ENCODE assay signal across 14 cellular contexts in the genomic region with DNA sequence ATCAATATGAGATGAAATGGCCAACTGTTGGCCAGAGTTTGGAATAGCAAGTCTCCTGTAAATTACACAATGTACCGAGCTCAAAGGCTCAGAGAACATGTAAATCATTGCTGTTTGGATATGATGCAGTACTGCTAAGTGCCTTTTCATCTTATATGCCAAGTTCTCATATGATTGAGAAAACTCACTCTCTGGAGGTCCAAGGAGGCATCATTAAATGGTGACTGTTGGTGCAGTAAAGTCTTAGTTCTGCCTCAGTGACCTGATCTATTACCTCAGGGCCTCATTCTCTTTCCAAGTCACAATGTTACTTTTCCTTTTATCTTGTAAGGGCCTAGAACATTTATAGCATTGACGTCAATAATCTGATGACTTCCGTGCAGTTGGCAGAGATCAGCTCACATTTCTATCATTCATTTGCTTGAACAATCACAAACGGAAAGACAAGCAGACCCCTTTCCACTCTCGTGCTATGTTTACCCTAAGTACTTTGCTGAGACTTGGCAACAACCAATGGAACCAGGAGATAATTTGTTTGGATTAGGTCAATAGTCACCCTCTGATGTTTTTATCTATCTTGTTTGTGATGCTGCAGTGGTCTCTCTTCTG. TPM values are rescaled to one million over a fixed set of nuclear protein-coding genes. Genes with fewer than 3 reads are reported as not detected.
DNase-seq lines count a peak whose midpoint lies in the region; ATAC-seq and TF ChIP-seq lines count a peak whose summit lies in the region.
"Had no signal": no experiment of that assay in that cellular context is flagged by ENCODE, and none has a peak within 500 bp of the region (broad histone marks: within the 10 kb centered on the region; RNA-seq: fewer than 3 reads in every experiment).

No MANE protein-coding gene starts in this region.

- H3K4me1 Mint-ChIP-seq in WTC11, result peaks cover 11% of the 10 kb centered on the region
- H3K4me1 Mint-ChIP-seq in CD4-positive, alpha-beta T cell (ENCODE audit: low read depth), result no peaks in the 10 kb centered on the region
- H3K4me1 Mint-ChIP-seq: CD4-positive, CD25-positive, alpha-beta regulatory T cell had no signal

- H2AFZ ChIP-seq in IMR-90 (replicated peaks; ENCODE audit: low read length, poor library complexity), result no peak overlapping the region

- intact Hi-C loops in IMR-90 (cut with micrococcal nuclease) (no loop called here), heart right ventricle (cut with DNase I) (loop anchor here in 3 of 10 donors (1.0 to 5.0 kb wide), 4 partner anchors 19 to 48 kb away; no protein-coding TSS in a partner anchor)
- intact Hi-C loops in CD4-positive, alpha-beta T cell (cut with DNase I, micrococcal nuclease), result no loop called here

- H3K18ac ChIP-seq in IMR-90 (ENCODE audit: low read depth, low read length), result peak overlapping the region; percentile 23; the same call in 1 of the 2 replicates

- no peaks in the 10 kb centered on the region for H3K9me1 ChIP-seq in IMR-90 (ENCODE audit: insufficient read depth, low read length)

- no peaks in the 10 kb centered on the region for H3K79me1 ChIP-seq in IMR-90 (ENCODE audit: low read depth in 1 of 2, low read length in 2 of 2)

- no peak for TF ChIP-seq RAD21 in IMR-90 (IDR thresholded peaks at IDR 0.05; ENCODE audit: low read length)

- WGBS in IMR-90 (ENCODE audit: extremely low coverage in 2 of 2, insufficient read length in 1 of 2), 2 experiments, result 0% methylated on average over 1 of the region's 5 CpGs; no CpG with 5 or more reads in 1 of the 2 experiments
- whole genome bisulfite sequencing in heart right ventricle, 2 donors, result 27 to 28% methylated on average over 5 of the region's 5 CpGs

- H2AK5ac ChIP-seq in IMR-90 (ENCODE audit: low read depth, low read length), result no peak overlapping the region

- H3K4me3 ChIP-seq in IMR-90 (ENCODE audit: insufficient read depth, low read depth, low read length) (no peak overlapping the region), heart right ventricle (no peak overlapping the region), skeletal muscle cell (ENCODE audit: low read depth, low read length) (no peak overlapping the region)
- H3K4me3 ChIP-seq: dorsolateral prefrontal cortex had no signal

- no peak overlapping the region for H3K56ac ChIP-seq in IMR-90 (ENCODE audit: extremely low read depth, insufficient read depth, low read length)

- CTCF ChIA-PET in IMR-90 (lab: Yijun Ruan, JAX), result interaction anchor here (1.0 to 1.1 kb wide), 2 partner anchors 12 to 61 kb away, joined by 3 read pairs; no protein-coding TSS in a partner anchor
- CTCF ChIA-PET in HEK293T (lab: Yijun Ruan, JAX), result no interaction called here
- CTCF ChIA-PET in WTC11 (lab: Charles Lee), result interaction anchor here (1.2 to 1.4 kb wide), 2 partner anchors 61 to 117 kb away, joined by 5 to 6 read pairs; no protein-coding TSS in a partner anchor
- CTCF ChIA-PET in CD4-positive, alpha-beta T cell (lab: Charles Lee), result no interaction called here

- no peak overlapping the region for H3K4me3 Mint-ChIP-seq in WTC11
- H3K4me3 Mint-ChIP-seq in CD4-positive, alpha-beta T cell, result no peak overlapping the region
- H3K4me3 Mint-ChIP-seq: CD4-positive, CD25-positive, alpha-beta regulatory T cell had no signal

- no peaks in the 10 kb centered on the region; the same call in 1 of the 2 replicates for H3K27me3 Mint-ChIP-seq in WTC11 (ENCODE audit: low read depth)
- H3K27me3 Mint-ChIP-seq in CD4-positive, alpha-beta T cell, result no peaks in the 10 kb centered on the region
- H3K27me3 Mint-ChIP-seq: CD4-positive, CD25-positive, alpha-beta regulatory T cell had no signal

- H4K8ac ChIP-seq in IMR-90 (ENCODE audit: low read depth in 2 of 2, low read length in 2 of 2), result no peak overlapping the region

- DNase-seq in IMR-90 (peak; percentile 13), SHP77 treated with DMSO at 0.1 percent for 48 hours (lab: John Stamatoyannopoulos, UW) (peak; percentile 99), heart right ventricle (peak in 1 of 2 donors; percentile 30), skeletal muscle cell (ENCODE audit: low read depth) (peak; percentile 44), HEK293T (ENCODE audit: extremely low spot score) (no peak), WTC11 (ENCODE audit: low spot score) (no peak)
- DNase-seq in stimulated activated CD4-positive, alpha-beta T cell treated with anti-CD3 and anti-CD28 coated beads, Interleukin-2, amount 100 ng/mL, for 24 hours, result no peak
- no peak for DNase-seq in CD4-positive, alpha-beta T cell
- DNase-seq: activated CD4-positive, alpha-beta T cell treated with anti-CD3 and anti-CD28 coated beads for 4 hours; CD4-positive, CD25-positive, alpha-beta regulatory T cell; dorsolateral prefrontal cortex; NCI-H1048; nucleus accumbens had no signal

- H4K91ac ChIP-seq in IMR-90 (ENCODE audit: insufficient read depth, low read depth, low read length), result no peak overlapping the region

- no TSS peak for BruUV-seq in IMR-90 (replicated peaks; lab: Mats Ljungman, UMichigan)

- dilution Hi-C loops in IMR-90 (cut with HindIII; ENCODE audit: low sequenced_read_pairs, unreplicated experiment), result no loop called here

- H2BK15ac ChIP-seq in IMR-90 (ENCODE audit: low read depth, low read length), result no peak overlapping the region

- no peak overlapping the region for H3K4ac ChIP-seq in IMR-90 (ENCODE audit: low read depth, low read length)

- no peak overlapping the region for H3K9ac ChIP-seq in IMR-90 (ENCODE audit: low read depth, low read length)

- no peaks in the 10 kb centered on the region for H4K20me1 ChIP-seq in IMR-90 (ENCODE audit: insufficient read depth, low read length)

- H3K4me1 ChIP-seq in IMR-90 (ENCODE audit: control insufficient read depth, insufficient read depth, low read length) (no peaks in the 10 kb centered on the region), heart right ventricle (peaks cover 0 to 19% (median 8%) of the 10 kb centered on the region in 9 donors)

- H3K27ac Mint-ChIP-seq in WTC11, result no peak overlapping the region
- no peak overlapping the region for H3K27ac Mint-ChIP-seq in CD4-positive, alpha-beta T cell
- H3K27ac Mint-ChIP-seq: CD4-positive, CD25-positive, alpha-beta regulatory T cell had no signal

- TF ChIP-seq CTCF in IMR-90 (conservative IDR thresholded peaks at IDR 0.05; ENCODE audit: low read depth, low read length), result no peak
- no peak for TF ChIP-seq CTCF in heart right ventricle (IDR thresholded peaks at IDR 0.05)
- TF ChIP-seq CTCF in WTC11 (IDR thresholded peaks at IDR 0.05), result no peak
- no peak for TF ChIP-seq CTCF in CD4-positive, alpha-beta T cell (IDR thresholded peaks at IDR 0.05)

- H3K27ac ChIP-seq in IMR-90 (ENCODE audit: insufficient read depth, low read length), result no peak overlapping the region
- H3K27ac ChIP-seq in heart right ventricle, result peak overlapping the region; percentile 40 to 89 (median 69)
- no peak overlapping the region for H3K27ac ChIP-seq in CD4-positive, alpha-beta T cell (ENCODE audit: low read depth, low read length)
- H3K27ac ChIP-seq: HL-60 had no signal

- no peaks in the 10 kb centered on the region for H3K9me3 Mint-ChIP-seq in WTC11
- H3K9me3 Mint-ChIP-seq in CD4-positive, alpha-beta T cell, result no peaks in the 10 kb centered on the region

- no peaks in the 10 kb centered on the region for H3K36me3 Mint-ChIP-seq in WTC11
- H3K36me3 Mint-ChIP-seq in CD4-positive, alpha-beta T cell (ENCODE audit: low read depth), result no peaks in the 10 kb centered on the region
- H3K36me3 Mint-ChIP-seq: CD4-positive, CD25-positive, alpha-beta regulatory T cell had no signal

- no peak overlapping the region for H3K14ac ChIP-seq in IMR-90 (replicated peaks; ENCODE audit: low read depth, low read length)

- no peak overlapping the region for H4K5ac ChIP-seq in IMR-90 (ENCODE audit: low read depth, low read length)

- H2BK5ac ChIP-seq in IMR-90 (ENCODE audit: low read depth, low read length, poor library complexity, severe bottlenecking), result no peak overlapping the region

- no peak overlapping the region for H2AK9ac ChIP-seq in IMR-90 (replicated peaks; ENCODE audit: low read depth, low read length, poor library complexity)

- no peak overlapping the region for H3K23ac ChIP-seq in IMR-90 (ENCODE audit: low read depth, low read length)

- POLR2A ChIA-PET in IMR-90 (lab: Charles Lee; ENCODE audit: unreplicated experiment) (no interaction called here), HEK293T (lab: Yijun Ruan, JAX) (no interaction called here), WTC11 (lab: Charles Lee) (interaction anchor here (0.7 kb wide), 1 partner anchor 1090 kb away, joined by 3 read pairs; no protein-coding TSS in a partner anchor)
- POLR2A ChIA-PET in CD4-positive, alpha-beta T cell (lab: Charles Lee), result no interaction called here

- no peak overlapping the region for H3K4me2 ChIP-seq in IMR-90 (ENCODE audit: low read depth, low read length)

- H3K9me3 ChIP-seq in IMR-90 (ENCODE audit: control insufficient read depth, insufficient read depth, low read length) (no peaks in the 10 kb centered on the region), heart right ventricle (peaks cover 0 to 10% (median 0%) of the 10 kb centered on the region in 11 donors)
- no peaks in the 10 kb centered on the region for H3K9me3 ChIP-seq in CD4-positive, alpha-beta T cell (ENCODE audit: control insufficient read depth, low read length)

- in situ Hi-C loops in IMR-90 (cut with MboI; ENCODE audit: low sequenced_read_pairs), result no loop called here

- H2BK20ac ChIP-seq in IMR-90 (ENCODE audit: low read depth, low read length), result no peak overlapping the region

- ATAC-seq in IMR-90 (ENCODE audit: low read depth), result peak; percentile 35; the same call in 1 of the 2 replicates
- ATAC-seq in heart right ventricle, result peak; percentile 31 to 96 (median 90)
- no peak for ATAC-seq in WTC11
- no peak for ATAC-seq in CD4-positive, alpha-beta T cell (ENCODE audit: poor library complexity)

- H3K36me3 ChIP-seq in IMR-90 (ENCODE audit: control insufficient read depth, insufficient read depth, low read length) (no peaks in the 10 kb centered on the region), heart right ventricle (no peaks in the 10 kb centered on the region)

- no peak for TF ChIP-seq POLR2A in IMR-90 (IDR thresholded peaks at IDR 0.05; ENCODE audit: low read depth, low read length)

- H3K27me3 ChIP-seq in IMR-90 (ENCODE audit: control insufficient read depth, insufficient read depth, low read length) (no peaks in the 10 kb centered on the region), heart right ventricle (no peaks in the 10 kb centered on the region)
- no peaks in the 10 kb centered on the region for H3K27me3 ChIP-seq in CD4-positive, alpha-beta T cell (ENCODE audit: control insufficient read depth, insufficient read depth, low read length)
- H3K27me3 ChIP-seq: dorsolateral prefrontal cortex had no signal

- H2BK120ac ChIP-seq in IMR-90 (ENCODE audit: low read depth, low read length), result no peak overlapping the region

TF ChIP-seq in HEK293T, 16 proteins besides CTCF, POLR2A, EP300 and RAD21 (continues in another document):
- TF ChIP-seq BHLHE40 (IDR thresholded peaks at IDR 0.05; ENCODE audit: borderline replicate concordance), result no peak

RNA-seq across cellular contexts. Expression of a gene that starts 32.6 kb away (rescaled TPM):
- total RNA-seq in IMR-90 (2012; rRNA removed) (under 0.01 TPM in 2 replicates), heart right ventricle (1,000 to 10,000 TPM in 3 of 10 donors, 100 to 1,000 TPM in 5, 10 to 100 TPM in 2; 63.0 to 2,183 (median 269) TPM), WTC11 (2021) (0.21 to 0.46 TPM (median 0.31 TPM) in 3 replicates)
- polyA plus RNA-seq in IMR-90 (2012; rRNA removed) (0.03 and 0.06 TPM in 2 replicates), heart right ventricle (100 to 1,000 TPM; 114 to 369 TPM)
- 0.01 and 0.25 TPM in 2 replicates for polyA plus RNA-seq in IMR-90 (2012; cell fraction: cytosol; rRNA removed)
- 0.29 TPM in 1 of 2 replicates, not detected in the other for polyA plus RNA-seq in IMR-90 (2012; cell fraction: nucleus; rRNA removed; ENCODE audit: low replicate concordance)
- not detected for total RNA-seq in CD4-positive, alpha-beta T cell
- total RNA-seq: CD4-positive, CD25-positive, alpha-beta regulatory T cell had no signal
- polyA plus RNA-seq: CD4-positive, CD25-positive, alpha-beta regulatory T cell had no signal

Comparison
In these comparisons a context has a peak if more than half of its experiments do, and no peak if none do; other contexts are left out.
1. ATAC-seq: peak in IMR-90 (single experiment) and heart right ventricle (8 of 8); none in WTC11 (single experiment) and CD4-positive, alpha-beta T cell (single experiment).
2. DNase-seq: peak in IMR-90 (single experiment), SHP77 treated with DMSO at 0.1 percent for 48 hours (single experiment) and skeletal muscle cell (single experiment); none in HEK293T (single experiment), WTC11 (single experiment), stimulated activated CD4-positive, alpha-beta T cell treated with anti-CD3 and anti-CD28 coated beads, Interleukin-2, amount 100 ng/mL, for 24 hours (0 of 2) and CD4-positive, alpha-beta T cell (0 of 10).
3. H3K27ac ChIP-seq: peak in heart right ventricle (10 of 10); none in IMR-90 (single experiment) and CD4-positive, alpha-beta T cell (single experiment).
4. RNA of a gene that starts 32.6 kb away (total RNA-seq): 63.0 to 2,183 TPM in heart right ventricle; 0.21 to 0.46 TPM in WTC11, not detected in CD4-positive, alpha-beta T cell and under 0.01 TPM in IMR-90; every median in the first group is over 10 times any median in the second.
5. CTCF ChIA-PET loops: an anchor here in IMR-90 (1.0 to 1.1 kb wide) and WTC11 (1.2 to 1.4 kb wide); none called in HEK293T and CD4-positive, alpha-beta T cell.